In genomic region chr12:21849878-21850277, GRCh38 we compare ENCODE assay signal across 21 cellular contexts.
DNase-seq lines count a peak whose midpoint lies in the region; ATAC-seq, FAIRE-seq and TF ChIP-seq lines count a peak whose summit lies in the region.
"Had no signal": no experiment of that assay in that cellular context is flagged by ENCODE, and none has a peak within 500 bp of the region (broad histone marks: within the 10 kb centered on the region; RNA-seq: fewer than 3 reads in every experiment).

No MANE protein-coding gene starts in this region.

- TF ChIP-seq POLR2A in right lobe of liver (IDR thresholded peaks at IDR 0.05) (no peak), HepG2 (IDR thresholded peaks at IDR 0.05; ENCODE audit: insufficient read depth in 1 of 2, low read depth in 2 of 2, low read length in 2 of 2) (no peak)

- no peak for TF ChIP-seq EP300 in HepG2 (IDR thresholded peaks at IDR 0.05; ENCODE audit: low read depth in 2 of 2, low read length in 2 of 2)
- TF ChIP-seq EP300 in HepG2 (CRISPR knock-in tag; IDR thresholded peaks at IDR 0.05; ENCODE audit: borderline replicate concordance): no peak

- H3K27ac ChIP-seq in right lobe of liver: peak overlapping the region in 2 of 3 donors; percentile 46 to 50
- H3K27ac ChIP-seq in HepG2 (ENCODE audit: extremely low read length, insufficient read depth, low read length): no peak overlapping the region
- H3K27ac ChIP-seq: BLaER1, PC-9, RWPE1, SJCRH30 had no signal

- no peak for TF ChIP-seq CTCF in right lobe of liver (IDR thresholded peaks at IDR 0.05)
- TF ChIP-seq CTCF in HepG2 (CRISPR knock-in tag; IDR thresholded peaks at IDR 0.05): no peak

- H3K36me3 ChIP-seq in right lobe of liver (no peaks in the 10 kb centered on the region), HepG2 (replicated peaks in 1 of 2; ENCODE audit: control insufficient read depth in 1 of 2, insufficient read depth in 2 of 2, low read length in 2 of 2) (no peaks in the 10 kb centered on the region)
- H3K36me3 ChIP-seq: BLaER1, SJCRH30 had no signal

- H3K9ac ChIP-seq in HepG2 (ENCODE audit: insufficient read depth, low read depth, low read length): no peak overlapping the region
- H3K9ac ChIP-seq: BLaER1 had no signal

- H3K4me3 ChIP-seq in right lobe of liver: no peak overlapping the region
- no peak overlapping the region for H3K4me3 ChIP-seq in HepG2 (replicated peaks in 1 of 3; ENCODE audit: insufficient read depth in 1 of 3, low read depth in 2 of 3, low read length in 3 of 3)
- H3K4me3 ChIP-seq: BLaER1, PC-9, SJCRH30 had no signal

- no peak for TF ChIP-seq RAD21 in HepG2 (CRISPR knock-in tag; IDR thresholded peaks at IDR 0.05)

- peaks cover 0 to 17% (median 6%) of the 10 kb centered on the region in 4 donors for H3K4me1 ChIP-seq in right lobe of liver
- no peaks in the 10 kb centered on the region for H3K4me1 ChIP-seq in HepG2 (ENCODE audit: insufficient read depth, low read length)
- H3K4me1 ChIP-seq: BLaER1, SJCRH30 had no signal

- H3K9me3 ChIP-seq in right lobe of liver (no peaks in the 10 kb centered on the region), HepG2 (ENCODE audit: low read length) (no peaks in the 10 kb centered on the region)
- H3K9me3 ChIP-seq: BLaER1, SJCRH30 had no signal

- 33% methylated on average over 2 of the region's 2 CpGs for WGBS in right lobe of liver (ENCODE audit: insufficient coverage, low coverage, low lambda C conversion rate, missing lambda C conversion rate)
- 4% methylated on average over 2 of the region's 2 CpGs for WGBS in HepG2 (ENCODE audit: low lambda C conversion rate)

- peak; percentile 23 to 59 (median 52) for ATAC-seq in right lobe of liver
- ATAC-seq in HepG2: no peak
- no peak for ATAC-seq in GM19023 (IDR thresholded peaks at IDR 0.05; ENCODE audit: unreplicated experiment)
- ATAC-seq: CD8-positive, alpha-beta T cell had no signal

- POLR2A ChIA-PET in HepG2 (lab: Yijun Ruan, JAX): no interaction called here

- no peak overlapping the region for H3K4me2 ChIP-seq in HepG2 (ENCODE audit: low read depth, low read length)
- H3K4me2 ChIP-seq: BLaER1, PC-9 had no signal

- H3K27me3 ChIP-seq in right lobe of liver: no peaks in the 10 kb centered on the region
- H3K27me3 ChIP-seq in HepG2 (ENCODE audit: control insufficient read depth in 1 of 2, insufficient read depth in 2 of 2, low read length in 2 of 2): no peaks in the 10 kb centered on the region; a peak in 1 of 5 replicates
- H3K27me3 ChIP-seq: BLaER1 had no signal

- no peaks in the 10 kb centered on the region for H3K79me2 ChIP-seq in HepG2 (ENCODE audit: insufficient read depth, low read length)

- no peaks in the 10 kb centered on the region for H4K20me1 ChIP-seq in HepG2 (ENCODE audit: insufficient read depth, low read length)
- H4K20me1 ChIP-seq: BLaER1 had no signal

- intact Hi-C loops in right lobe of liver (cut with DNase I): no loop called here
- intact Hi-C loops in HepG2 (cut with micrococcal nuclease; ENCODE audit: unreplicated experiment): no loop called here

- no TSS peak for BruUV-seq in HepG2 (replicated peaks; lab: Mats Ljungman, UMichigan)

- no peak for FAIRE-seq in HepG2 (lab: Jason Lieb, UNC)
- FAIRE-seq: GM12891 had no signal

- CTCF ChIA-PET in HepG2 (lab: Yijun Ruan, JAX; ENCODE audit: low intra/inter-chr PET ratio, low total read pairs): no interaction called here

- no peak overlapping the region for H2AFZ ChIP-seq in HepG2 (ENCODE audit: low read length)
- H2AFZ ChIP-seq: PC-9 had no signal

- peak; percentile 26 for DNase-seq in NCI-H1105 (lab: John Stamatoyannopoulos, UW)
- no peak for DNase-seq in NCI-H1105 treated with DMSO at 0.1 percent for 48 hours (lab: John Stamatoyannopoulos, UW)
- no peak for DNase-seq in right lobe of liver
- DNase-seq in HepG2 (ENCODE audit: low spot score): no peak
- peak; percentile 72 for DNase-seq in left kidney (ENCODE audit: low read depth, low spot score)
- DNase-seq in activated CD4-positive, alpha-beta T cell treated with anti-CD3 and anti-CD28 coated beads for 48 hours: no peak
- no peak for DNase-seq in NCI-H2081 (lab: John Stamatoyannopoulos, UW)
- DNase-seq: Calu3; CD8-positive, alpha-beta T cell; Karpas-422; NCI-H1092 treated with DMSO at 0.1 percent for 48 hours; NCI-H1694; NCI-H2227 treated with DMSO at 0.1 percent for 48 hours; NCI-H510A treated with DMSO at 0.1 percent for 48 hours; NCI-H774; PC-9 had no signal

- in situ Hi-C loops in HepG2 (cut with HindIII; ENCODE audit: extremely low pct_ligation_motif_present, low pct_unique_long_range_greater_than_20kb): no loop called here

TF ChIP-seq in HepG2, 621 proteins besides CTCF, POLR2A, EP300 and RAD21:
- TF ChIP-seq NFRKB (IDR thresholded peaks at IDR 0.05) (no peak), PREB (CRISPR knock-in tag; IDR thresholded peaks at IDR 0.05) (no peak)

Comparison
In these comparisons a context has a peak if more than half of its experiments do, and no peak if none do; other contexts are left out.
1. DNase-seq: peak in NCI-H1105 (single experiment) and left kidney (single experiment); none in NCI-H1105 treated with DMSO at 0.1 percent for 48 hours (single experiment), right lobe of liver (0 of 3), HepG2 (single experiment), activated CD4-positive, alpha-beta T cell treated with anti-CD3 and anti-CD28 coated beads for 48 hours (single experiment) and NCI-H2081 (0 of 2).
2. ATAC-seq: peak in right lobe of liver (4 of 4); none in HepG2 (single experiment) and GM19023 (single experiment).